ENCODE assay signal across 29 cellular contexts in genomic region chr10:125802131-125802530, GRCh38. TPM values are rescaled to one million over a fixed set of nuclear protein-coding genes. Genes with fewer than 3 reads are reported as not detected.
"Had no signal": no experiment of that assay in that cellular context is flagged by ENCODE, and none has a peak within 500 bp of the region (broad histone marks: within the 10 kb centered on the region; RNA-seq: fewer than 3 reads in every experiment).

No MANE protein-coding gene starts in this region.

- DNase-seq: activated B cell treated with CpG ODN at 0.5 μM for 24 hours; activated CD4-positive, alpha-beta T cell treated with anti-CD3 and anti-CD28 coated beads for 1 hour; activated CD4-positive, alpha-beta T cell treated with anti-CD3 and anti-CD28 coated beads, Interleukin-2, amount 10 ng/mL, durations not matched to agents 24 days and 14 days; activated CD4-positive, alpha-beta T cell treated with anti-CD3 and anti-CD28 coated beads, Interleukin-2, amount 50 U/mL, for 48 hours; activated CD8-positive, alpha-beta memory T cell treated with anti-CD3 and anti-CD28 coated beads for 24 hours; activated gamma-delta T cell; activated naive CD4-positive, alpha-beta T cell treated with anti-CD3 and anti-CD28 coated beads, Interleukin-2, amount 50 U/mL, for 16 hours; activated naive CD8-positive, alpha-beta T cell treated with anti-CD3 and anti-CD28 coated beads, Interleukin-2, amount 10 ng/mL, durations not matched to agents 7 days and 5 days; activated T-cell treated with anti-CD3 and anti-CD28 coated beads, Interleukin-2, amount 50 U/mL, for 4 hours; adrenal gland; aorta; caudate nucleus; Karpas-422; MM.1S; NCI-H1105 treated with DMSO at 0.1 percent for 48 hours; NCI-H1436 treated with DMSO at 0.1 percent for 48 hours; NCI-H187; NCI-H2081 treated with DMSO at 0.1 percent for 48 hours; NCI-H345; NCI-H510A; NCI-H526 treated with DMSO at 0.1 percent for 48 hours; NK-92 treated with Interleukin-12 subunit alpha and Interleukin-12 subunit beta, amount 100 ng/mL, for 24 hours; OCI-M1; RPMI8226; T-cell; T-helper 2 cell; T1000 had no signal

- H3K4me1 Mint-ChIP-seq: activated B cell treated with CpG ODN at 0.5 μM for 24 hours; activated CD4-positive, alpha-beta T cell treated with anti-CD3 and anti-CD28 coated beads, Interleukin-2, amount 10 ng/mL, durations not matched to agents 24 days and 14 days; activated naive CD8-positive, alpha-beta T cell treated with anti-CD3 and anti-CD28 coated beads, Interleukin-2, amount 10 ng/mL, durations not matched to agents 7 days and 5 days; T-cell had no signal

- ATAC-seq: activated T-cell treated with anti-CD3 and anti-CD28 coated beads, Interleukin-2, amount 50 U/mL, for 4 hours; Panc1; Right ventricle myocardium inferior; T-cell had no signal

- H3K4me3 Mint-ChIP-seq: activated B cell treated with CpG ODN at 0.5 μM for 24 hours; activated CD4-positive, alpha-beta T cell treated with anti-CD3 and anti-CD28 coated beads, Interleukin-2, amount 10 ng/mL, durations not matched to agents 24 days and 14 days; activated naive CD8-positive, alpha-beta T cell treated with anti-CD3 and anti-CD28 coated beads, Interleukin-2, amount 10 ng/mL, durations not matched to agents 7 days and 5 days; activated T-cell treated with anti-CD3 and anti-CD28 coated beads, Interleukin-2, amount 50 U/mL, for 4 hours; T-cell had no signal

- H3K27ac Mint-ChIP-seq: activated B cell treated with CpG ODN at 0.5 μM for 24 hours; activated CD4-positive, alpha-beta T cell treated with anti-CD3 and anti-CD28 coated beads, Interleukin-2, amount 10 ng/mL, durations not matched to agents 24 days and 14 days; activated naive CD8-positive, alpha-beta T cell treated with anti-CD3 and anti-CD28 coated beads, Interleukin-2, amount 10 ng/mL, durations not matched to agents 7 days and 5 days; T-cell had no signal

- H3K27me3 Mint-ChIP-seq: activated B cell treated with CpG ODN at 0.5 μM for 24 hours; activated CD4-positive, alpha-beta T cell treated with anti-CD3 and anti-CD28 coated beads, Interleukin-2, amount 10 ng/mL, durations not matched to agents 24 days and 14 days; activated naive CD8-positive, alpha-beta T cell treated with anti-CD3 and anti-CD28 coated beads, Interleukin-2, amount 10 ng/mL, durations not matched to agents 7 days and 5 days; T-cell had no signal

- H3K9me3 Mint-ChIP-seq: activated B cell treated with CpG ODN at 0.5 μM for 24 hours; activated CD4-positive, alpha-beta T cell treated with anti-CD3 and anti-CD28 coated beads, Interleukin-2, amount 10 ng/mL, durations not matched to agents 24 days and 14 days; activated naive CD8-positive, alpha-beta T cell treated with anti-CD3 and anti-CD28 coated beads, Interleukin-2, amount 10 ng/mL, durations not matched to agents 7 days and 5 days; activated T-cell treated with anti-CD3 and anti-CD28 coated beads, Interleukin-2, amount 50 U/mL, for 4 hours; T-cell had no signal

RNA-seq across cellular contexts. Expression of gene MMP21, which starts 26.5 kb away (rescaled TPM):
- total RNA-seq: activated T-cell treated with anti-CD3 and anti-CD28 coated beads, Interleukin-2, amount 50 U/mL, for 4 hours; Right ventricle myocardium inferior had no signal
